ENCODE assay signal across 19 cellular contexts in genomic region chr16:9479008-9479407, GRCh38.
"Had no signal": no experiment of that assay in that cellular context is flagged by ENCODE, and none has a peak within 500 bp of the region (broad histone marks: within the 10 kb centered on the region; RNA-seq: fewer than 3 reads in every experiment).

No MANE protein-coding gene starts in this region.

- H3K4me3 ChIP-seq: cardiac muscle cell, thoracic aorta had no signal

- FAIRE-seq: islet of Langerhans had no signal

- H3K36me3 ChIP-seq: cardiac muscle cell, thoracic aorta had no signal

- H3K9me3 Mint-ChIP-seq: activated CD4-positive, alpha-beta T cell treated with anti-CD3 and anti-CD28 coated beads, Interleukin-2, amount 10 ng/mL, durations not matched to agents 24 days and 14 days; activated CD8-positive, alpha-beta T cell treated with anti-CD3 and anti-CD28 coated beads for 36 hours; activated naive CD8-positive, alpha-beta T cell treated with anti-CD3 and anti-CD28 coated beads, Interleukin-2, amount 10 ng/mL, durations not matched to agents 7 days and 5 days had no signal

- H3K4me1 Mint-ChIP-seq: activated CD4-positive, alpha-beta T cell treated with anti-CD3 and anti-CD28 coated beads, Interleukin-2, amount 10 ng/mL, durations not matched to agents 24 days and 14 days; activated naive CD8-positive, alpha-beta T cell treated with anti-CD3 and anti-CD28 coated beads, Interleukin-2, amount 10 ng/mL, durations not matched to agents 7 days and 5 days; stimulated activated effector memory CD8-positive, alpha-beta T cell treated with anti-CD3 and anti-CD28 coated beads, Interleukin-12 subunit alpha, Interleukin-12 subunit beta, amount 100 ng/mL, for 72 hours had no signal

- H3K4me3 Mint-ChIP-seq: activated CD4-positive, alpha-beta T cell treated with anti-CD3 and anti-CD28 coated beads, Interleukin-2, amount 10 ng/mL, durations not matched to agents 24 days and 14 days; activated CD8-positive, alpha-beta T cell treated with anti-CD3 and anti-CD28 coated beads for 36 hours; activated naive CD8-positive, alpha-beta T cell treated with anti-CD3 and anti-CD28 coated beads, Interleukin-2, amount 10 ng/mL, durations not matched to agents 7 days and 5 days; stimulated activated effector memory CD8-positive, alpha-beta T cell treated with anti-CD3 and anti-CD28 coated beads, Interleukin-12 subunit alpha, Interleukin-12 subunit beta, amount 100 ng/mL, for 72 hours had no signal

- H3K9me3 ChIP-seq: thoracic aorta had no signal

- H3K27me3 ChIP-seq: cardiac muscle cell had no signal

- H3K27ac Mint-ChIP-seq: activated CD4-positive, alpha-beta T cell treated with anti-CD3 and anti-CD28 coated beads, Interleukin-2, amount 10 ng/mL, durations not matched to agents 24 days and 14 days; activated CD8-positive, alpha-beta T cell treated with anti-CD3 and anti-CD28 coated beads for 36 hours; activated naive CD8-positive, alpha-beta T cell treated with anti-CD3 and anti-CD28 coated beads, Interleukin-2, amount 10 ng/mL, durations not matched to agents 7 days and 5 days; activated T-helper 2 cell treated with anti-CD3 and anti-CD28 coated beads, Interferon-gamma antibody, Interleukin-2, Interleukin-4, amounts not matched to agents 10 μg/mL and 5 μg/mL and 100 μg/mL, durations not matched to agents 14 hours and 24 hours and 36 hours; stimulated activated effector memory CD8-positive, alpha-beta T cell treated with anti-CD3 and anti-CD28 coated beads, Interleukin-12 subunit alpha, Interleukin-12 subunit beta, amount 100 ng/mL, for 72 hours had no signal

- ATAC-seq: activated CD8-positive, alpha-beta T cell treated with anti-CD3 and anti-CD28 coated beads for 36 hours; sciatic nerve; stimulated activated effector memory CD8-positive, alpha-beta T cell treated with anti-CD3 and anti-CD28 coated beads, Interleukin-12 subunit alpha, Interleukin-12 subunit beta, amount 100 ng/mL, for 72 hours had no signal

- H3K36me3 Mint-ChIP-seq: activated naive CD8-positive, alpha-beta T cell treated with anti-CD3 and anti-CD28 coated beads, Interleukin-2, amount 10 ng/mL, durations not matched to agents 7 days and 5 days; stimulated activated effector memory CD8-positive, alpha-beta T cell treated with anti-CD3 and anti-CD28 coated beads, Interleukin-12 subunit alpha, Interleukin-12 subunit beta, amount 100 ng/mL, for 72 hours had no signal

- DNase-seq: activated CD4-positive, alpha-beta T cell treated with anti-CD3 and anti-CD28 coated beads, Interleukin-2, amount 10 ng/mL, durations not matched to agents 24 days and 14 days; activated CD4-positive, CD25-positive, alpha-beta regulatory T cell; activated CD8-positive, alpha-beta T cell treated with anti-CD3 and anti-CD28 coated beads for 36 hours; activated naive CD4-positive, alpha-beta T cell treated with Interleukin-2 at 50 U/mL for 16 hours; activated naive CD8-positive, alpha-beta T cell treated with anti-CD3 and anti-CD28 coated beads, Interleukin-2, amount 10 ng/mL, durations not matched to agents 7 days and 5 days; activated T-cell treated with anti-CD3 and anti-CD28 coated beads, Interleukin-2, amount 50 U/mL, for 1 hour; amygdala; dermis blood vessel endothelial cell; effector memory CD4-positive, alpha-beta T cell; midbrain; stimulated activated CD4-positive, alpha-beta T cell treated with anti-CD3 and anti-CD28 coated beads, Interleukin-4, amount 100 ng/mL, for 24 hours; T-helper 1 cell; T-helper 9 cell had no signal

- H3K27ac ChIP-seq: cardiac muscle cell, thoracic aorta had no signal

- H3K27me3 Mint-ChIP-seq: activated CD4-positive, alpha-beta T cell treated with anti-CD3 and anti-CD28 coated beads, Interleukin-2, amount 10 ng/mL, durations not matched to agents 24 days and 14 days; activated CD8-positive, alpha-beta T cell treated with anti-CD3 and anti-CD28 coated beads for 36 hours had no signal
